16 cellular contexts compared by ENCODE assay signal in the genomic region with DNA sequence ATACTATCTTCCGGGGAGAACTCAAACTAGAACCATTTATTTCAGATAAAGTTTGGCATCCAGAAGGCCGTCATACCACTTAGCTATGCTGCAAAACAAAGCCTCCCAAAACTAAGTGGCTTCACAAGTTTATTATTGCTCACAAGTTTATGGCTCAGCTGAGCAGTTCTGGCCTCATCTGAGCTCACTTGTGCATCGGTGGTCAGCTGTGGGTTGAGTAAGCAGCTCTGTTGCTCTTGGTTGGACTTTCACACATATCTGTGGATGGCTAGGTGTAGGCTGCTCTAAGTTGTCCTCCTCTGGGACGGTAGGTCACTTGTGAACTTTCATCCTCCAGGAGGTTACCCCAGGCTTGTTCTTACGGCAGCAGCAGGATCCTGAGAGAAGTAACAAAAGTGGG.
DNase-seq lines count a peak whose midpoint lies in the region; ATAC-seq and TF ChIP-seq lines count a peak whose summit lies in the region.
"Had no signal": no experiment of that assay in that cellular context is flagged by ENCODE, and none has a peak within 500 bp of the region (broad histone marks: within the 10 kb centered on the region; RNA-seq: fewer than 3 reads in every experiment).

No MANE protein-coding gene starts in this region.

- H3K27me3 ChIP-seq in left ventricle myocardium inferior (ENCODE audit: low read depth) (no peaks in the 10 kb centered on the region), uterus (no peaks in the 10 kb centered on the region), BE2C (peaks cover 4% of the 10 kb centered on the region; the same call in 1 of the 2 replicates)
- H3K27me3 ChIP-seq: BLaER1 had no signal

- H3K4me1 Mint-ChIP-seq in nephron, result peaks cover 38% of the 10 kb centered on the region

- ATAC-seq in activated CD4-positive, CD25-positive, alpha-beta regulatory T cell treated with anti-CD3 and anti-CD28 coated beads, Interleukin-2, amount 50 U/mL, for 24 hours, result no peak
- ATAC-seq: HCT116 had no signal

- no peak overlapping the region for H3K4me3 Mint-ChIP-seq in nephron

- H3K27ac ChIP-seq in left ventricle myocardium inferior (replicated peaks), result peak overlapping the region; percentile 5
- peak overlapping the region; percentile 60 to 66 for H3K27ac ChIP-seq in uterus
- H3K27ac ChIP-seq: BLaER1, GM23248 had no signal

- peak overlapping the region in 2 of 3 experiments; percentile 11 to 56 for H3K27ac Mint-ChIP-seq in nephron

- no peak overlapping the region for H3K4me3 ChIP-seq in left ventricle myocardium inferior
- no peak overlapping the region for H3K4me3 ChIP-seq in fibroblast of villous mesenchyme (ENCODE audit: low read depth, low read length)
- H3K4me3 ChIP-seq in uterus, result no peak overlapping the region
- no peak overlapping the region for H3K4me3 ChIP-seq in BE2C (ENCODE audit: low read depth, low read length)
- H3K4me3 ChIP-seq: BLaER1, GM23248 had no signal

- intact Hi-C loops in left ventricle myocardium inferior (cut with micrococcal nuclease) (no loop called here), cardiac septum (cut with DNase I) (loop anchor here (10.0 kb wide), 1 partner anchor 168 kb away; no protein-coding TSS in a partner anchor), uterus (cut with DNase I; ENCODE audit: low total_unique reads) (no loop called here)

- H3K9me3 Mint-ChIP-seq in nephron, result peaks cover 2% of the 10 kb centered on the region

- H3K27me3 Mint-ChIP-seq in nephron (ENCODE audit: low read depth), result no peaks in the 10 kb centered on the region

- H3K9me3 ChIP-seq in left ventricle myocardium inferior (replicated peaks) (no peaks in the 10 kb centered on the region), uterus (no peaks in the 10 kb centered on the region), BE2C (no peaks in the 10 kb centered on the region)
- H3K9me3 ChIP-seq: BLaER1 had no signal

- H3K36me3 ChIP-seq in left ventricle myocardium inferior (no peaks in the 10 kb centered on the region), uterus (no peaks in the 10 kb centered on the region), BE2C (no peaks in the 10 kb centered on the region)
- H3K36me3 ChIP-seq: BLaER1 had no signal

- DNase-seq in left ventricle myocardium inferior (no peak), cardiac septum (ENCODE audit: low spot score) (no peak), fibroblast of villous mesenchyme (ENCODE audit: low read depth) (peak; percentile 53), uterus (peak; percentile 43 to 74), kidney glomerular epithelial cell (lab: John Stamatoyannopoulos, UW) (no peak), BE2C (no peak)
- DNase-seq: DMS79 treated with DMSO at 0.1 percent for 48 hours, GM23248, KBM-7, NCI-H1092, NCI-H2081 treated with DMSO at 0.1 percent for 48 hours, NCI-H510A treated with DMSO at 0.1 percent for 48 hours had no signal

- peaks cover 64% of the 10 kb centered on the region for H3K4me1 ChIP-seq in left ventricle myocardium inferior
- H3K4me1 ChIP-seq in uterus, result peaks cover 0 to 18% of the 10 kb centered on the region in 2 donors
- peaks cover 10% of the 10 kb centered on the region for H3K4me1 ChIP-seq in BE2C

- H3K36me3 Mint-ChIP-seq in nephron (ENCODE audit: low read depth), result no peaks in the 10 kb centered on the region

- no peak for TF ChIP-seq POLR2A in uterus (IDR thresholded peaks at IDR 0.05)

- TF ChIP-seq CTCF in left ventricle myocardium inferior (IDR thresholded peaks at IDR 0.05; ENCODE audit: borderline replicate concordance) (no peak), fibroblast of villous mesenchyme (IDR thresholded peaks at IDR 0.05; ENCODE audit: insufficient read depth, low read depth, low read length) (no peak), nephron (IDR thresholded peaks at IDR 0.05; ENCODE audit: unreplicated experiment in 3 of 3) (no peak), uterus (IDR thresholded peaks at IDR 0.05) (no peak), BE2C (IDR thresholded peaks at IDR 0.05; ENCODE audit: low read depth, low read length) (no peak)

Comparison
In these comparisons a context has a peak if more than half of its experiments do, and no peak if none do; other contexts are left out.
1. DNase-seq: peak in fibroblast of villous mesenchyme (single experiment) and uterus (2 of 2); none in left ventricle myocardium inferior (single experiment), cardiac septum (single experiment), kidney glomerular epithelial cell (single experiment) and BE2C (single experiment).